8 cellular contexts compared by ENCODE assay signal in genomic region chr19:16457195-16457953, GRCh38. TPM values are rescaled to one million over a fixed set of nuclear protein-coding genes. Genes with fewer than 3 reads are reported as not detected.
DNase-seq lines count a peak whose midpoint lies in the region; ATAC-seq and TF ChIP-seq lines count a peak whose summit lies in the region.

No MANE protein-coding gene starts in this region.

- TF ChIP-seq CTCF in brain microvascular endothelial cell (IDR thresholded peaks at IDR 0.05; ENCODE audit: low read depth, low read length, missing control alignments) (no peak), liver (IDR thresholded peaks at IDR 0.05; ENCODE audit: low read depth, low read length, missing input control) (no peak), thyroid gland (IDR thresholded peaks at IDR 0.05) (no peak)

- in situ Hi-C loops in brain microvascular endothelial cell (cut with HindIII; ENCODE audit: low pct_ligation_motif_present, low sequenced_read_pairs): no loop called here

- H3K36me3 ChIP-seq in brain microvascular endothelial cell (replicated peaks) (no peaks in the 10 kb centered on the region), liver (ENCODE audit: control insufficient read depth in 4 of 4, insufficient read depth in 3 of 4, low read depth in 1 of 4, low read length in 3 of 4) (no peaks in the 10 kb centered on the region), thyroid gland (no peaks in the 10 kb centered on the region)

- H3K27me3 ChIP-seq in brain microvascular endothelial cell (replicated peaks): no peaks in the 10 kb centered on the region
- no peaks in the 10 kb centered on the region for H3K27me3 ChIP-seq in liver (ENCODE audit: control insufficient read depth in 4 of 4, insufficient read depth in 4 of 4, low read length in 3 of 4)
- no peaks in the 10 kb centered on the region for H3K27me3 ChIP-seq in thyroid gland

- H3K9me3 ChIP-seq in liver (ENCODE audit: control insufficient read depth in 4 of 4, low read length in 3 of 4) (no peaks in the 10 kb centered on the region), thyroid gland (no peaks in the 10 kb centered on the region)

- H3K4me1 ChIP-seq in liver (ENCODE audit: control insufficient read depth in 4 of 4, insufficient read depth in 4 of 4, low read length in 3 of 4): peaks cover 8 to 54% (median 32%) of the 10 kb centered on the region in 4 donors
- peaks cover 54 to 62% of the 10 kb centered on the region in 2 donors for H3K4me1 ChIP-seq in thyroid gland

- H3K4me3 ChIP-seq in brain microvascular endothelial cell (ENCODE audit: low read depth, low read length) (peak overlapping the region; percentile 12), liver (ENCODE audit: low read depth in 1 of 3, low read length in 3 of 3) (no peak overlapping the region), thyroid gland (replicated peaks in 1 of 3) (no peak overlapping the region)

- ATAC-seq in HG02798 (IDR thresholded peaks at IDR 0.05; ENCODE audit: poor library complexity, unreplicated experiment): no peak

- no peak overlapping the region for H3K9ac ChIP-seq in liver (ENCODE audit: low read depth in 1 of 2, low read length in 2 of 2)

- TF ChIP-seq RAD21 in liver (IDR thresholded peaks at IDR 0.05): no peak

- no peak for TF ChIP-seq POLR2A in thyroid gland (IDR thresholded peaks at IDR 0.05)

- H3K27ac ChIP-seq in brain microvascular endothelial cell: peak overlapping the region; percentile 42
- peak overlapping the region in 1 of 2 donors; percentile 13 for H3K27ac ChIP-seq in liver (ENCODE audit: low read depth in 1 of 2, low read length in 2 of 2)
- peak overlapping the region; percentile 75 to 84 (median 77) for H3K27ac ChIP-seq in thyroid gland

- intact Hi-C loops in thyroid gland (cut with DNase I): no loop called here

- WGBS in liver: 60% methylated on average over 16 of the region's 16 CpGs
- 4 to 6% methylated on average over 12 to 14 of the region's 16 CpGs for WGBS in thyroid gland, 2 donors

- DNase-seq in COLO829 (ENCODE audit: low spot score) (peak; percentile 33), NCI-H1694 (lab: John Stamatoyannopoulos, UW) (peak; percentile 71), brain microvascular endothelial cell (no peak), thyroid gland (peak; percentile 97 to 98), DMS153 treated with DMSO at 0.1 percent for 48 hours (lab: John Stamatoyannopoulos, UW; ENCODE audit: unreplicated experiment) (no peak)
- DNase-seq in activated CD8-positive, alpha-beta memory T cell treated with anti-CD3 and anti-CD28 coated beads, Interleukin-2, amount 50 U/mL, for 48 hours: no peak

TF ChIP-seq in liver, 16 proteins besides CTCF, POLR2A, EP300 and RAD21:
- no peak for TF ChIP-seq SP1 (IDR thresholded peaks at IDR 0.05)
- peak; percentile 83 for TF ChIP-seq NR2F2 (IDR thresholded peaks at IDR 0.05)

RNA-seq across cellular contexts. Expression of gene EPS15L1, which starts 14.4 kb away (rescaled TPM):
- 10 to 100 TPM in 1 of 2 donors, 1 to 10 TPM in 1; 8.4 to 14.0 TPM for total RNA-seq in liver
- polyA plus RNA-seq in liver: 10 to 100 TPM in 1 of 2 donors, 1 to 10 TPM in 1; 5.3 to 10.2 TPM
- total RNA-seq in thyroid gland: 10 to 100 TPM; 24.4 to 37.4 (median 28.6) TPM

RNA-seq across cellular contexts. Expression of gene CALR3, which starts 38.6 kb away (rescaled TPM):
- total RNA-seq in liver (under 1 TPM in 1 of 2 donors, not detected in 1; 0.08 TPM), thyroid gland (under 1 TPM in 1 of 4 donors, not detected in 3; 0.58 TPM)
- under 1 TPM in 1 of 2 donors, not detected in 1; 0.05 TPM for polyA plus RNA-seq in liver

RNA-seq across cellular contexts. Expression of gene C19orf44, which starts 38.8 kb away (rescaled TPM):
- 1 to 10 TPM in 1 of 2 donors, under 1 TPM in 1; 0.89 to 3.0 TPM for total RNA-seq in liver
- 1 to 10 TPM in 1 of 2 donors, under 1 TPM in 1; 0.94 to 1.7 TPM for polyA plus RNA-seq in liver
- total RNA-seq in thyroid gland: 10 to 100 TPM in 3 of 4 donors, 1 to 10 TPM in 1; 8.6 to 12.0 (median 10.6) TPM

Comparison
In these comparisons a context has a peak if more than half of its experiments do, and no peak if none do; other contexts are left out.
1. DNase-seq: peak in COLO829 (single experiment), NCI-H1694 (single experiment) and thyroid gland (2 of 2); none in brain microvascular endothelial cell (single experiment), DMS153 treated with DMSO at 0.1 percent for 48 hours (single experiment) and activated CD8-positive, alpha-beta memory T cell treated with anti-CD3 and anti-CD28 coated beads, Interleukin-2, amount 50 U/mL, for 48 hours (single experiment).